In the genomic region with DNA sequence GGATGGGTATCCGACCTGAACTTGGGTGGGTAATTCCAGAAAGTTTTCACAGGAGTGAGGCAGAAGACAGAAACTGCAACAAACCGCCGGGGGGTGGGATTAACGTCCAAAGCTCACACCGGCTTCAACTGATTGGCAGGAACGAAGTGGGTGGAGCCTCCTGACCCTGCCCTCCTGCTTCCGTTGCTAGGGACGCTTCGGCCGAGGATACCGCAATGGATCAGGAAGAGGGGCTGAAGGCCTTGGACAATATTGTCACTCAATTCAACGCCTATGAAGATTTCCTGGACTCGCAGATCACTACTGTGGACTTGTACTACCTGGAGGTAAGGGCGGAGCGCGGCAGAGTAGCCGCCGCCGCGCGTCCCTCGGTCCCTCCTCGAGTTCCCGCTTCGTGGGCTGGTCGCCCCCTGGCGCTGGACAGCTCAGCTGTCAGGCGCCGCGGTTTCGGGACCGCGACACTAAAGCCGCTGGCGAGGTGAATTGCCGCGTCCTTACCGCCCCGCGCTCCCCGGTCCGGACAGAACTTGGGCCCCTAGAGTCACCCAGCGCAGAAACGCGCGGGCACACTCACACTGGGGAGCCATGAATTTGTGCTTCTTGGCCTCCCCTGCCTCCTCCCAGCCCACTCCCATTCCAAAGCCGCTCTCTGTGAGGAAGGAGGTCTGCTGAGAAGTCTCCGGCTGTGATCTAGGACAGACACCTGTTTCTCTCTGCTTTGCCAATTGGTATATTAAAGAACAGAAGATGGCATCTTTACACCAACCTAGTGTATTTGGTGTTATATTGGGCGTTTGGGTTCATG, we compare ENCODE assay signal across 8 cellular contexts.
DNase-seq lines count a peak whose midpoint lies in the region; ATAC-seq and TF ChIP-seq lines count a peak whose summit lies in the region.

A gene (plus strand): TSS at position 177 of the 805 bp plus-strand sequence.

- TF ChIP-seq CTCF in GM12873 (IDR thresholded peaks at IDR 0.05; ENCODE audit: insufficient read depth, low read depth, low read length, missing control alignments) = peak; percentile 27

- no peaks in the 10 kb centered on the region for H3K9me3 ChIP-seq in iPS-18c (ENCODE audit: control insufficient read depth, insufficient read depth, low read length)

- ATAC-seq in HG02623 (IDR thresholded peaks at IDR 0.05; ENCODE audit: unreplicated experiment) = peak; percentile 97

- DNase-seq in NCI-H1105 treated with DMSO at 0.1 percent for 48 hours (lab: John Stamatoyannopoulos, UW) (peak; percentile 75), T1000 (lab: John Stamatoyannopoulos, UW) (peak; percentile 78), brain pericyte (ENCODE audit: low read depth, low spot score) (peak; percentile 70), NK-92 (lab: John Stamatoyannopoulos, UW; ENCODE audit: unreplicated experiment) (no peak)

- H3K27ac ChIP-seq in skin epidermis = no peak within 1 kb of the TSS

- H3K4me3 ChIP-seq in iPS-18c (ENCODE audit: insufficient read depth, low read depth, low read length) = peak within 1 kb of the TSS; percentile 75
- peak within 1 kb of the TSS; percentile 24 to 49 (median 37) for H3K4me3 ChIP-seq in skin epidermis
